Comparison of ENCODE assay signal across 8 cellular contexts in the genomic region with DNA sequence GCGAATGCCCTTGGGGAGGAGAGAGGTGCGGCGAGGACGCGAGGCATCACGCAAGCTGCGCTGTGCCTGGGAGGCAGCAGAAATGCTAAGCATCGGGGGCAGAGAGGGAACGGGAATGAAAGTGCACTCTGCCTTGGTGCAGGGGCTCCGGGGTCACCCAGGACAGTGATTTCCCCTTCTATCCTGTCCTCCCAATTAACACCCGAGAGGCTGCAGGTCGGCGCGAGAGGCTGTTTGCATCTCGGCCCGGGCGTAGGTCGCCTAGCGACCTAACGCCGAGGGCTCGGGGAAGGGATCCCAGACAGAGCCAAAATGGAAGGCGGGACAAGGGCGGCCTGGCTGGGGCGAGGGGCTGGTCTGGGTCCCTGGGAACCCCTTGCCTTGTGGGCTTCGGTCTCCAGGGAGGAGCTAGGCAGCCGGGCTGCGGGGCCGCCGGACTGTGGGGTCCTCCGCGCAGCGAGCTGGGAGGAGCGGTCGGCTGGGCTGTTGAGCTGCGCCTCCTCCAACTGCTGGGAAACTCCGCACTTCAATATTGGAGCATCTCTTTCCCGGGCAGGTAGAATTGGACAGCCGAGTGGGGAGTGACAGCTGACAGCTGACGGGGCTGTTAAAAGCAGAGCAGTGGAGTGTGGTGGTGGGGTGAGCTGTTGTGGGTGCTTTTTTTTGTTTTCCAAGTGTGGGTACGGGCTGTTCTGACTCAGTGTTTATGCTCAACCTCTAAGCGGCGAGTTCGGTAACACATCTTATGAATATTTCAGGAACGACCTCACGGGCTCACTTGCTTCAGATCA. TPM values are rescaled to one million over a fixed set of nuclear protein-coding genes. Genes with fewer than 3 reads are reported as not detected.
A peak's percentile ranks its signal among the peaks of the same experiment; 100 is the strongest.
DNase-seq lines count a peak whose midpoint lies in the region; ATAC-seq and TF ChIP-seq lines count a peak whose summit lies in the region.

No MANE protein-coding gene starts in this region.

- POLR2A ChIA-PET in WTC11 (lab: Charles Lee) = interaction anchor here (0.6 kb wide), 1 partner anchor 16 kb away, joined by 6 read pairs; no protein-coding TSS in a partner anchor

- H3K36me3 ChIP-seq in ectodermal cell (ENCODE audit: control insufficient read depth, insufficient read depth, low read length) (no peaks in the 10 kb centered on the region), muscle layer of duodenum (ENCODE audit: control insufficient read depth in 1 of 2, insufficient read depth in 2 of 2, low read length in 2 of 2) (no peaks in the 10 kb centered on the region), thymus (ENCODE audit: control insufficient read depth, insufficient read depth) (no peaks in the 10 kb centered on the region)

- H3K4me1 Mint-ChIP-seq in WTC11 = peaks cover 43% of the 10 kb centered on the region

- 1% methylated on average over 46 of the region's 46 CpGs for WGBS in ectodermal cell, 2 experiments
- 3% methylated on average over 46 of the region's 46 CpGs for WGBS in thymus

- ATAC-seq in HG02973 (IDR thresholded peaks at IDR 0.05; ENCODE audit: unreplicated experiment) (peak; percentile 28), WTC11 (peak; percentile 61)

- H3K9me3 Mint-ChIP-seq in WTC11 = no peaks in the 10 kb centered on the region

- CTCF ChIA-PET in WTC11 (lab: Charles Lee) = interaction anchor here (1.1 to 2.2 kb wide), 3 partner anchors 14 to 98 kb away, joined by 3 to 10 read pairs (median 6); partner anchors contain the start of gene ALKBH8

- peaks cover 72% of the 10 kb centered on the region for H3K27me3 Mint-ChIP-seq in WTC11 (ENCODE audit: low read depth)

- H3K4me3 ChIP-seq in ectodermal cell (ENCODE audit: insufficient read depth, low read depth, low read length) = peak overlapping the region; percentile 59
- peak overlapping the region; percentile 61 to 90 for H3K4me3 ChIP-seq in muscle layer of duodenum (ENCODE audit: low read depth in 1 of 2, low read length in 2 of 2)
- peak overlapping the region; percentile 46 for H3K4me3 ChIP-seq in thymus (ENCODE audit: low read length)

- H3K27me3 ChIP-seq in ectodermal cell (ENCODE audit: control insufficient read depth, insufficient read depth, low read length, poor library complexity, severe bottlenecking) (peaks cover 79% of the 10 kb centered on the region), muscle layer of duodenum (ENCODE audit: low read depth, low read length) (peaks cover 38% of the 10 kb centered on the region), thymus (ENCODE audit: control insufficient read depth, insufficient read depth) (peaks cover 31% of the 10 kb centered on the region)

- H3K4me1 ChIP-seq in ectodermal cell (ENCODE audit: control insufficient read depth, insufficient read depth, low read length) (peaks cover 13% of the 10 kb centered on the region), muscle layer of duodenum (ENCODE audit: control insufficient read depth in 1 of 2, insufficient read depth in 2 of 2, low read length in 2 of 2) (peaks cover 6 to 13% of the 10 kb centered on the region in 2 donors), thymus (ENCODE audit: control insufficient read depth, insufficient read depth, low read length) (no peaks in the 10 kb centered on the region)

- H3K4me3 Mint-ChIP-seq in WTC11 = peak overlapping the region; percentile 95

- peak; percentile 50 for DNase-seq in NCI-H1105 treated with DMSO at 0.1 percent for 48 hours (lab: John Stamatoyannopoulos, UW)
- no peak for DNase-seq in NCI-H1105 (lab: John Stamatoyannopoulos, UW)
- DNase-seq in WTC11 (ENCODE audit: low spot score) = peak; percentile 48
- DNase-seq in NOMO-1 treated with dmso at 0.1 percent for 144 hours (lab: John Stamatoyannopoulos, UW; ENCODE audit: unreplicated experiment) = no peak

- TF ChIP-seq CTCF in WTC11 (IDR thresholded peaks at IDR 0.05) = no peak

- H3K9me3 ChIP-seq in ectodermal cell (ENCODE audit: control insufficient read depth, low read length) = no peaks in the 10 kb centered on the region
- H3K9me3 ChIP-seq in muscle layer of duodenum (ENCODE audit: control insufficient read depth in 1 of 2, low read length in 2 of 2) = no peaks in the 10 kb centered on the region
- H3K9me3 ChIP-seq in thymus (ENCODE audit: control insufficient read depth) = no peaks in the 10 kb centered on the region

- H3K36me3 Mint-ChIP-seq in WTC11 = no peaks in the 10 kb centered on the region

- H3K27ac Mint-ChIP-seq in WTC11 = no peak overlapping the region

- H3K27ac ChIP-seq in ectodermal cell (ENCODE audit: insufficient read depth, low read depth, low read length, poor library complexity, severe bottlenecking) = no peak overlapping the region
- H3K27ac ChIP-seq in muscle layer of duodenum (ENCODE audit: low read length) = no peak overlapping the region
- H3K27ac ChIP-seq in thymus (ENCODE audit: low read depth) = no peak overlapping the region

TF ChIP-seq in WTC11, 78 proteins besides CTCF, POLR2A, EP300 and RAD21:
- TF ChIP-seq ZNF317 (CRISPR knock-in tag; IDR thresholded peaks at IDR 0.05; ENCODE audit: borderline replicate concordance, low read depth) (0 out of 2 replicates have a peak, but pooled peaks have one; percentile 40), ZNF138 (CRISPR knock-in tag; conservative IDR thresholded peaks at IDR 0.05) (no peak), JAZF1 (CRISPR knock-in tag; IDR thresholded peaks at IDR 0.05) (no peak), HMGA2 (CRISPR knock-in tag; IDR thresholded peaks at IDR 0.05) (no peak)

RNA-seq across cellular contexts. Expression of gene ELMOD1, which starts 0.7 kb away (rescaled TPM):
- total RNA-seq in WTC11 (2021) = 0.98 to 2.3 TPM (median 1.4 TPM) in 3 replicates
- 1.3 TPM for polyA plus RNA-seq in ectodermal cell (2013, experiment 1 of 4)
- 0.84 TPM for polyA plus RNA-seq in ectodermal cell (2013, experiment 2 of 4)
- polyA plus RNA-seq in ectodermal cell (2013, experiment 3 of 4) = 0.59 TPM
- 0.73 TPM for polyA plus RNA-seq in ectodermal cell (2013, experiment 4 of 4)
- 0.34 TPM for polyA plus RNA-seq in thymus

RNA-seq across cellular contexts. Expression of gene ALKBH8, which starts 26.1 kb away (rescaled TPM):
- 6.7 to 9.5 TPM (median 7.3 TPM) in 3 replicates for total RNA-seq in WTC11 (2021)
- polyA plus RNA-seq in ectodermal cell (2013, experiment 1 of 4) = 12.0 TPM
- polyA plus RNA-seq in ectodermal cell (2013, experiment 2 of 4) = 10.0 TPM
- 6.4 TPM for polyA plus RNA-seq in ectodermal cell (2013, experiment 3 of 4)
- polyA plus RNA-seq in ectodermal cell (2013, experiment 4 of 4) = 8.0 TPM
- polyA plus RNA-seq in thymus = 6.7 TPM

Comparison
In these comparisons a context has a peak if more than half of its experiments do, and no peak if none do; other contexts are left out.
1. DNase-seq: peak in NCI-H1105 treated with DMSO at 0.1 percent for 48 hours (single experiment) and WTC11 (single experiment); none in NCI-H1105 (single experiment) and NOMO-1 treated with dmso at 0.1 percent for 144 hours (single experiment).
2. Peak in every context shown above with its lines, with median percentiles within 50 percentile points of each other: H3K4me3 ChIP-seq.